ENCODE assay signal across 14 cellular contexts in genomic region chr12:131137836-131138637, GRCh38.
DNase-seq lines count a peak whose midpoint lies in the region; ATAC-seq, FAIRE-seq and TF ChIP-seq lines count a peak whose summit lies in the region.
"Had no signal": no experiment of that assay in that cellular context is flagged by ENCODE, and none has a peak within 500 bp of the region (broad histone marks: within the 10 kb centered on the region; RNA-seq: fewer than 3 reads in every experiment).

No MANE protein-coding gene starts in this region.

- no peaks in the 10 kb centered on the region for H3K9me3 ChIP-seq in left lung
- H3K9me3 ChIP-seq: SJSA1, tibial nerve had no signal

- no peak overlapping the region for H3K4me3 ChIP-seq in choroid plexus epithelial cell (ENCODE audit: low read depth, low read length)
- H3K4me3 ChIP-seq in left lung = no peak overlapping the region
- H3K4me3 ChIP-seq: SJSA1, tibial nerve had no signal

- H3K27ac Mint-ChIP-seq in Calu3 (ENCODE audit: unreplicated experiment) = no peak overlapping the region
- H3K27ac Mint-ChIP-seq: activated CD4-positive, alpha-beta T cell treated with anti-CD3 and anti-CD28 coated beads, Interleukin-2, amount 10 ng/mL, durations not matched to agents 24 days and 14 days; activated naive CD4-positive, alpha-beta T cell treated with anti-CD3 and anti-CD28 coated beads for 36 hours had no signal

- intact Hi-C loops in left lung (cut with DNase I) = loop anchor here in 1 of 2 donors (10.0 kb wide), 1 partner anchor 223 kb away; no protein-coding TSS in a partner anchor
- intact Hi-C loops in Calu3 (cut with micrococcal nuclease; ENCODE audit: unreplicated experiment) = no loop called here

- H3K27me3 Mint-ChIP-seq in Calu3 (ENCODE audit: unreplicated experiment) = peaks cover 71% of the 10 kb centered on the region
- H3K27me3 Mint-ChIP-seq: activated CD4-positive, alpha-beta T cell treated with anti-CD3 and anti-CD28 coated beads, Interleukin-2, amount 10 ng/mL, durations not matched to agents 24 days and 14 days had no signal

- H3K4me1 ChIP-seq in left lung = no peaks in the 10 kb centered on the region
- H3K4me1 ChIP-seq: SJSA1 had no signal

- no peak for FAIRE-seq in frontal cortex (lab: Jason Lieb, UNC)

- BruUV-seq in Calu3 (replicated peaks; lab: Mats Ljungman, UMichigan) = no TSS peak

- CTCF ChIA-PET in Calu3 (lab: Charles Lee) = interaction anchor here (1.2 kb wide), 1 partner anchor 14 kb away, joined by 3 read pairs; no protein-coding TSS in a partner anchor

- no peaks in the 10 kb centered on the region for H3K36me3 Mint-ChIP-seq in Calu3 (ENCODE audit: insufficient read depth, unreplicated experiment)

- peak; percentile 16 for DNase-seq in AG08395 (ENCODE audit: low spot score)
- peak; percentile 44 for DNase-seq in HuH-7.5 (ENCODE audit: low spot score)
- DNase-seq in choroid plexus epithelial cell (ENCODE audit: low read depth) = peak; percentile 36
- peak in 1 of 2 donors; percentile 65 for DNase-seq in left lung
- DNase-seq in NCI-H1436 (lab: John Stamatoyannopoulos, UW) = no peak
- DNase-seq in AG08396 (ENCODE audit: low spot score) = no peak
- DNase-seq in frontal cortex (ENCODE audit: low spot score in 2 of 2) = no peak
- no peak for DNase-seq in Calu3
- DNase-seq: activated CD4-positive, alpha-beta T cell treated with anti-CD3 and anti-CD28 coated beads, Interleukin-2, amount 10 ng/mL, durations not matched to agents 24 days and 14 days; activated naive CD4-positive, alpha-beta T cell treated with anti-CD3 and anti-CD28 coated beads for 36 hours; C1 segment of cervical spinal cord had no signal

- no peak overlapping the region for H3K27ac ChIP-seq in left lung
- H3K27ac ChIP-seq: SJSA1, tibial nerve had no signal

- TF ChIP-seq CTCF in choroid plexus epithelial cell (conservative IDR thresholded peaks at IDR 0.05; ENCODE audit: low read depth, low read length) = no peak
- no peak for TF ChIP-seq CTCF in left lung (IDR thresholded peaks at IDR 0.05)
- TF ChIP-seq CTCF in Calu3 (IDR thresholded peaks at IDR 0.05; ENCODE audit: unreplicated experiment) = no peak

- H3K4me3 Mint-ChIP-seq in Calu3 (ENCODE audit: low read depth, unreplicated experiment) = no peak overlapping the region
- H3K4me3 Mint-ChIP-seq: activated CD4-positive, alpha-beta T cell treated with anti-CD3 and anti-CD28 coated beads, Interleukin-2, amount 10 ng/mL, durations not matched to agents 24 days and 14 days; activated naive CD4-positive, alpha-beta T cell treated with anti-CD3 and anti-CD28 coated beads for 36 hours; central memory CD8-positive, alpha-beta T cell had no signal

- peaks cover 0 to 16% of the 10 kb centered on the region in 2 donors for H3K36me3 ChIP-seq in left lung
- H3K36me3 ChIP-seq: SJSA1 had no signal

- no peaks in the 10 kb centered on the region for H3K27me3 ChIP-seq in left lung
- H3K27me3 ChIP-seq: SJSA1, tibial nerve had no signal

- H3K4me1 Mint-ChIP-seq in Calu3 (ENCODE audit: low read depth, unreplicated experiment) = no peaks in the 10 kb centered on the region
- H3K4me1 Mint-ChIP-seq: activated CD4-positive, alpha-beta T cell treated with anti-CD3 and anti-CD28 coated beads, Interleukin-2, amount 10 ng/mL, durations not matched to agents 24 days and 14 days; central memory CD8-positive, alpha-beta T cell had no signal

- ATAC-seq in left lung = peak; percentile 21

- H3K9me3 Mint-ChIP-seq in Calu3 (ENCODE audit: low read depth, unreplicated experiment) = no peaks in the 10 kb centered on the region
- H3K9me3 Mint-ChIP-seq: activated CD4-positive, alpha-beta T cell treated with anti-CD3 and anti-CD28 coated beads, Interleukin-2, amount 10 ng/mL, durations not matched to agents 24 days and 14 days; activated naive CD4-positive, alpha-beta T cell treated with anti-CD3 and anti-CD28 coated beads for 36 hours; central memory CD8-positive, alpha-beta T cell had no signal

Comparison
In these comparisons a context has a peak if more than half of its experiments do, and no peak if none do; other contexts are left out.
1. DNase-seq: peak in AG08395 (single experiment), HuH-7.5 (single experiment) and choroid plexus epithelial cell (single experiment); none in NCI-H1436 (single experiment), AG08396 (single experiment), frontal cortex (0 of 2) and Calu3 (single experiment).